Comparison of ENCODE assay signal across 20 cellular contexts in genomic region chr9:87710448-87710847, GRCh38. TPM values are rescaled to one million over a fixed set of nuclear protein-coding genes. Genes with fewer than 3 reads are reported as not detected.
A peak's percentile ranks its signal among the peaks of the same experiment; 100 is the strongest.
DNase-seq lines count a peak whose midpoint lies in the region; ATAC-seq, FAIRE-seq and TF ChIP-seq lines count a peak whose summit lies in the region.
"Had no signal": no experiment of that assay in that cellular context is flagged by ENCODE, and none has a peak within 500 bp of the region (broad histone marks: within the 10 kb centered on the region; RNA-seq: fewer than 3 reads in every experiment).

No MANE protein-coding gene starts in this region.

- no peak overlapping the region for H2AFZ ChIP-seq in K562 (ENCODE audit: low read depth, low read length)

- TF ChIP-seq CTCF in A673 (conservative IDR thresholded peaks at IDR 0.05; ENCODE audit: low read depth, low read length) (no peak), K562 (IDR thresholded peaks at IDR 0.05 in 2 of 3, conservative IDR thresholded peaks at IDR 0.05 in 1 of 3; ENCODE audit: insufficient read depth in 2 of 3, low read depth in 1 of 3, low read length in 3 of 3) (no peak), nephron progenitor cell (IDR thresholded peaks at IDR 0.05) (no peak), foreskin fibroblast (IDR thresholded peaks at IDR 0.05; ENCODE audit: low read depth, low read length) (no peak)

- ATAC-seq in K562 = peak; percentile 25; the same call in 2 of the 3 replicates
- ATAC-seq: PC-3 had no signal

- in situ Hi-C loops in K562 (cut with MboI) = no loop called here

- H3K4me3 Mint-ChIP-seq in nephron progenitor cell = no peak overlapping the region
- H3K4me3 Mint-ChIP-seq: B cell, CD14-positive monocyte had no signal

- DNase-seq in A673 (ENCODE audit: low spot score) (no peak), MV-4-11 (lab: John Stamatoyannopoulos, UW) (peak; percentile 69), K562 (ENCODE audit: extremely low read depth in 1 of 4, low spot score in 3 of 4) (peak in 2 of 4 experiments; percentile 15 to 40), nephron progenitor cell (no peak), MG63 (no peak), foreskin fibroblast (no peak), COR-L47 (lab: John Stamatoyannopoulos, UW) (no peak)
- DNase-seq: DMS79, MM.1S, NCI-H1092 treated with DMSO at 0.1 percent for 48 hours, NCI-H1436 treated with DMSO at 0.1 percent for 48 hours, NCI-H1930, NCI-H226, NCI-H510A treated with DMSO at 0.1 percent for 48 hours, NCI-H748 treated with DMSO at 0.1 percent for 48 hours, PC-3, Right ventricle myocardium superior had no signal

- BruUV-seq in A673 (replicated peaks; lab: Mats Ljungman, UMichigan) (no TSS peak), K562 (replicated peaks; lab: Mats Ljungman, UMichigan) (no TSS peak)

- H3K4me3 ChIP-seq in A673 (ENCODE audit: low read depth, low read length, poor library complexity, severe bottlenecking) (no peak overlapping the region), K562 (no peak overlapping the region), MG63 (no peak overlapping the region), foreskin fibroblast (ENCODE audit: low read depth in 1 of 2, low read length in 2 of 2) (no peak overlapping the region)

- peak overlapping the region; percentile 29 for H3K27ac Mint-ChIP-seq in nephron progenitor cell
- H3K27ac Mint-ChIP-seq: B cell had no signal

- WGBS in K562 (ENCODE audit: insufficient coverage, low coverage, missing lambda C conversion rate) = 14% methylated on average over 4 of the region's 5 CpGs

- H3K36me3 Mint-ChIP-seq in nephron progenitor cell (ENCODE audit: low read depth) = peaks cover 24% of the 10 kb centered on the region

- CTCF ChIA-PET in A673 (lab: Charles Lee) = no interaction called here
- CTCF ChIA-PET in K562 (lab: Yijun Ruan, JAX; ENCODE audit: low intra/inter-chr PET ratio) = no interaction called here

- peaks cover 5% of the 10 kb centered on the region for H3K27me3 Mint-ChIP-seq in nephron progenitor cell (ENCODE audit: low read depth, poor library complexity)
- H3K27me3 Mint-ChIP-seq: B cell had no signal

- POLR2A ChIA-PET in A673 (lab: Charles Lee; ENCODE audit: low non-redundant PET) (no interaction called here), K562 (lab: Yijun Ruan, JAX) (interaction anchor here (0.6 to 1.8 kb wide), 2 partner anchors 7 to 9 kb away, joined by 3 to 7 read pairs; no protein-coding TSS in a partner anchor)

- H3K4me2 ChIP-seq in K562 (ENCODE audit: insufficient read depth, low read length) = no peak overlapping the region

- H3K4me1 ChIP-seq in A673 (ENCODE audit: insufficient read depth, low read length, poor library complexity, severe bottlenecking) = peaks cover 42% of the 10 kb centered on the region
- H3K4me1 ChIP-seq in K562 (replicated peaks in 1 of 2; ENCODE audit: control insufficient read depth in 2 of 2, insufficient read depth in 2 of 2, low read length in 2 of 2) = peaks cover 21 to 41% of the 10 kb centered on the region in 2 experiments; a peak in 4 of 5 replicates

- TF ChIP-seq POLR2A in K562 (conservative IDR thresholded peaks at IDR 0.05) = no peak

- H3K4me1 Mint-ChIP-seq in nephron progenitor cell = peaks cover 29% of the 10 kb centered on the region
- H3K4me1 Mint-ChIP-seq: B cell had no signal

- H3K9me3 ChIP-seq in A673 (ENCODE audit: low read depth, low read length, poor library complexity, severe bottlenecking) (no peaks in the 10 kb centered on the region), K562 (replicated peaks; ENCODE audit: control insufficient read depth, insufficient read depth, low read depth, low read length) (no peaks in the 10 kb centered on the region), MG63 (no peaks in the 10 kb centered on the region)

- H3K79me2 ChIP-seq in K562 (ENCODE audit: control insufficient read depth, insufficient read depth, low read length) = no peaks in the 10 kb centered on the region

- H4K20me1 ChIP-seq in K562 (replicated peaks; ENCODE audit: control insufficient read depth, insufficient read depth, low read length) = no peaks in the 10 kb centered on the region

- intact Hi-C loops in A673 (cut with micrococcal nuclease; ENCODE audit: unreplicated experiment) = no loop called here
- intact Hi-C loops in K562 (cut with micrococcal nuclease) = no loop called here

- TF ChIP-seq EP300 in K562 (IDR thresholded peaks at IDR 0.05; ENCODE audit: low read length) = no peak

- peaks cover 3% of the 10 kb centered on the region for H3K9me1 ChIP-seq in K562 (ENCODE audit: control insufficient read depth, insufficient read depth, low read length)

- no peaks in the 10 kb centered on the region for H3K27me3 ChIP-seq in A673 (replicated peaks; ENCODE audit: insufficient read depth, low read depth, low read length, poor library complexity)
- no peaks in the 10 kb centered on the region for H3K27me3 ChIP-seq in K562 (ENCODE audit: control insufficient read depth in 2 of 2, insufficient read depth in 2 of 2, low read length in 2 of 2)
- H3K27me3 ChIP-seq in MG63 = no peaks in the 10 kb centered on the region

- no peak for TF ChIP-seq RAD21 in K562 (CRISPR knock-in tag; conservative IDR thresholded peaks at IDR 0.05 in 1 of 2, IDR thresholded peaks at IDR 0.05 in 1 of 2)

- no peak for FAIRE-seq in K562 (lab: Jason Lieb, UNC)
- FAIRE-seq: A204.1 had no signal

- H3K9me3 Mint-ChIP-seq in nephron progenitor cell = no peaks in the 10 kb centered on the region

- peak overlapping the region; percentile 14 for H3K27ac ChIP-seq in A673 (ENCODE audit: low read depth, low read length, poor library complexity, severe bottlenecking)
- no peak overlapping the region for H3K27ac ChIP-seq in K562 (ENCODE audit: extremely low read depth, low read depth, low read length)

- H3K9ac ChIP-seq in K562 (ENCODE audit: insufficient read depth in 1 of 2, low read depth in 2 of 2, low read length in 2 of 2) = no peak overlapping the region

- H3K36me3 ChIP-seq in A673 (ENCODE audit: insufficient read depth, low read length, poor library complexity, severe bottlenecking) (peaks cover 49% of the 10 kb centered on the region), K562 (ENCODE audit: control insufficient read depth, insufficient read depth, low read length) (peaks cover 15% of the 10 kb centered on the region; the same call in 2 of the 3 replicates), MG63 (peaks cover 38% of the 10 kb centered on the region)

TF ChIP-seq in K562, 482 proteins besides CTCF, POLR2A, EP300 and RAD21 (continues in another document):
- TF ChIP-seq E2F4 (CRISPR knock-in tag; IDR thresholded peaks at IDR 0.05; ENCODE audit: low read depth) = no peak
- TF ChIP-seq ZFPM2 (CRISPR knock-in tag; IDR thresholded peaks at IDR 0.05) = no peak
- no peak for TF ChIP-seq MTA2 (IDR thresholded peaks at IDR 0.05; ENCODE audit: low read depth)
- no peak for TF ChIP-seq CTCFL (IDR thresholded peaks at IDR 0.05; ENCODE audit: borderline replicate concordance, insufficient read depth, low read depth, low read length, poor library complexity, severe bottlenecking)
- 0 out of 2 replicates have a peak, but pooled peaks have one; percentile 28 for TF ChIP-seq LEF1 (IDR thresholded peaks at IDR 0.05)
- no peak for TF ChIP-seq FOS (IDR thresholded peaks at IDR 0.05; ENCODE audit: extremely low read depth, insufficient read length)
- no peak for TF ChIP-seq FOXA1 (IDR thresholded peaks at IDR 0.05; ENCODE audit: borderline replicate concordance)
- peak; percentile 58; the same call in 1 of the 2 replicates for TF ChIP-seq SPI1 (IDR thresholded peaks at IDR 0.05; ENCODE audit: borderline replicate concordance, low read depth, low read length)

RNA-seq across cellular contexts. Expression of gene CTSL, which starts 15.5 kb away (rescaled TPM):
- 17.0 and 21.0 TPM in 2 replicates for total RNA-seq in A673 (2021)
- 106 and 129 TPM in 2 replicates for total RNA-seq in K562 (2011; cell fraction: chromatin; rRNA removed; ENCODE audit: low replicate concordance)
- 121 and 124 TPM in 2 replicates for total RNA-seq in K562 (2011; cell fraction: nucleolus; rRNA removed)
- 126 and 169 TPM in 2 replicates for total RNA-seq in K562 (2011; cell fraction: nucleoplasm; rRNA removed)
- total RNA-seq in K562 (2014; rRNA removed) = 81.5 and 97.6 TPM in 2 replicates
- total RNA-seq in K562 (2014; rRNA removed; fragmentation: Illumina TruSeq; extraction: Trizol) = 93.7 and 105 TPM in 2 replicates
- total RNA-seq in K562 (2015; rRNA removed; fragmentation: Illumina TruSeq; extraction: Trizol) = 73.7 and 78.3 TPM in 2 replicates
- 65.7 and 76.4 TPM in 2 replicates for total RNA-seq in K562 (2021)
- 82.5 and 165 TPM in 2 replicates for polyA plus RNA-seq in K562 (2011; rRNA removed)
- 70.7 and 75.2 TPM in 2 replicates for polyA plus RNA-seq in K562 (2011; cell fraction: cytosol; rRNA removed)
- polyA plus RNA-seq in K562 (2011; cell fraction: nucleus; rRNA removed) = 41.8 and 42.6 TPM in 2 replicates
- polyA plus RNA-seq in K562 (2012) = 93.9 and 142 TPM in 2 replicates
- 98.7 and 108 TPM in 2 replicates for polyA plus RNA-seq in K562 (2014; fragmentation: Illumina TruSeq; extraction: Trizol)
- polyA plus RNA-seq in K562 (2014; fragmentation: Nextera tagmentation; extraction: Ambion mirVana) = 10 to 100 TPM; 55.9 to 61.8 TPM
- 111 and 118 TPM in 2 replicates for polyA plus RNA-seq in K562 (2014; rRNA removed)
- polyA minus RNA-seq in K562 (2011; rRNA and poly(A)+ RNA removed) = 62.7 and 104 TPM in 2 replicates
- polyA minus RNA-seq in K562 (2011; cell fraction: cytosol; rRNA and poly(A)+ RNA removed) = 18.7 and 35.0 TPM in 2 replicates
- polyA minus RNA-seq in K562 (2011; cell fraction: nucleus; rRNA and poly(A)+ RNA removed) = 12.0 and 12.6 TPM in 2 replicates
- 165 and 178 TPM in 2 replicates for total RNA-seq in MG63 (2014; rRNA removed; shearing (Covaris generic); ENCODE audit: low replicate concordance)
